ENCODE assay signal across 23 cellular contexts in genomic region chr15:92051726-92052125, GRCh38.
"Had no signal": no experiment of that assay in that cellular context is flagged by ENCODE, and none has a peak within 500 bp of the region (broad histone marks: within the 10 kb centered on the region; RNA-seq: fewer than 3 reads in every experiment).

No MANE protein-coding gene starts in this region.

- H3K4me3 Mint-ChIP-seq: dendritic cell treated with granulocyte-macrophage colony-stimulating factor and Interleukin-4, amounts not matched to agents 40 ng/mL and 50 ng/mL, for 4 days; effector memory CD8-positive, alpha-beta T cell; memory B cell; mesothelial cell of epicardium; natural killer cell treated with Interleukin-12 subunit alpha and Interleukin-12 subunit beta and Interleukin-15 and Interleukin-18, amount 100 ng/mL, for 72 hours; neural progenitor cell had no signal

- H3K36me3 ChIP-seq: esophagus muscularis mucosa, gastroesophageal sphincter, left ventricle myocardium inferior, lower lobe of right lung, neural progenitor cell, pancreas, prostate gland had no signal

- H3K27me3 ChIP-seq: esophagus muscularis mucosa, gastroesophageal sphincter, hepatocyte, neural progenitor cell, pancreas had no signal

- H3K4me1 Mint-ChIP-seq: memory B cell, mesothelial cell of epicardium had no signal

- DNase-seq: effector memory CD8-positive, alpha-beta T cell; foreskin fibroblast; head of caudate nucleus; kidney; left cardiac atrium; left ventricle myocardium inferior; lower lobe of right lung; nucleus accumbens; pancreas; stimulated activated CD4-positive, alpha-beta T cell treated with anti-CD3 and anti-CD28 coated beads, Interleukin-12 subunit alpha, Interleukin-12 subunit beta, amount 100 ng/mL, for 4 hours; stimulated activated naive CD4-positive, alpha-beta T cell; trophoblast cell had no signal

- H3K36me3 Mint-ChIP-seq: memory B cell; mesothelial cell of epicardium; natural killer cell treated with Interleukin-12 subunit alpha and Interleukin-12 subunit beta and Interleukin-15 and Interleukin-18, amount 100 ng/mL, for 72 hours; neural progenitor cell had no signal

- H3K27me3 Mint-ChIP-seq: dendritic cell treated with granulocyte-macrophage colony-stimulating factor and Interleukin-4, amounts not matched to agents 40 ng/mL and 50 ng/mL, for 4 days; effector memory CD8-positive, alpha-beta T cell; memory B cell; natural killer cell treated with Interleukin-12 subunit alpha and Interleukin-12 subunit beta and Interleukin-15 and Interleukin-18, amount 100 ng/mL, for 72 hours had no signal

- ATAC-seq: effector memory CD8-positive, alpha-beta T cell; gastroesophageal sphincter; lower lobe of right lung; natural killer cell treated with Interleukin-12 subunit alpha and Interleukin-12 subunit beta and Interleukin-15 and Interleukin-18, amount 100 ng/mL, for 72 hours; pancreas; sciatic nerve had no signal

- H3K27ac Mint-ChIP-seq: dendritic cell treated with granulocyte-macrophage colony-stimulating factor and Interleukin-4, amounts not matched to agents 40 ng/mL and 50 ng/mL, for 4 days; effector memory CD8-positive, alpha-beta T cell; memory B cell; mesothelial cell of epicardium; neural progenitor cell had no signal

- H3K4me3 ChIP-seq: esophagus muscularis mucosa, gastroesophageal sphincter, hepatocyte, left ventricle myocardium inferior, lower lobe of right lung, neural progenitor cell, pancreas, prostate gland, skin epidermis had no signal

- H3K9me3 ChIP-seq: esophagus muscularis mucosa, gastroesophageal sphincter, left ventricle myocardium inferior, lower lobe of right lung, pancreas, prostate gland had no signal
